Comparison of ENCODE assay signal across 7 cellular contexts in genomic region chr12:111766608-111767361, GRCh38. TPM values are rescaled to one million over a fixed set of nuclear protein-coding genes. Genes with fewer than 3 reads are reported as not detected.
DNase-seq lines count a peak whose midpoint lies in the region; ATAC-seq, FAIRE-seq and TF ChIP-seq lines count a peak whose summit lies in the region.

Gene ALDH2, plus strand, starts transcription at chr12:111766933. Its CDS starts 50 bp downstream, at chr12:111766983.

- H3K4me3 ChIP-seq in HUES48 (ENCODE audit: low read depth, low read length), result peak within 1 kb of the TSS; percentile 84
- H3K4me3 ChIP-seq in choroid plexus epithelial cell (ENCODE audit: low read depth, low read length), result peak within 1 kb of the TSS; percentile 61
- H3K4me3 ChIP-seq in kidney (ENCODE audit: low read length in 2 of 2), result peak within 1 kb of the TSS; percentile 80 to 87
- peak within 1 kb of the TSS; percentile 77 for H3K4me3 ChIP-seq in smooth muscle cell

- TF ChIP-seq CTCF in choroid plexus epithelial cell (conservative IDR thresholded peaks at IDR 0.05; ENCODE audit: low read depth, low read length) (no peak), kidney (IDR thresholded peaks at IDR 0.05; ENCODE audit: borderline replicate concordance, extremely low read depth, insufficient read depth) (no peak), smooth muscle cell (IDR thresholded peaks at IDR 0.05; ENCODE audit: borderline replicate concordance, insufficient read depth, poor library complexity, severe bottlenecking) (no peak)

- peaks cover 28% of the 10 kb centered on the region for H3K27me3 Mint-ChIP-seq in T-helper 2 cell treated with Interferon-gamma antibody and Interleukin-4, amounts not matched to agents 5 μg/mL and 100 μg/mL, for 36 hours (ENCODE audit: low read depth)

- no peaks in the 10 kb centered on the region for H3F3A ChIP-seq in smooth muscle cell (ENCODE audit: low read depth)

- H3K36me3 ChIP-seq in HUES48 (ENCODE audit: control insufficient read depth, insufficient read depth, low read length) (no peaks in the 10 kb centered on the region), kidney (ENCODE audit: control insufficient read depth in 1 of 2, insufficient read depth in 2 of 2, low read length in 2 of 2) (peaks cover 0 to 4% of the 10 kb centered on the region in 2 donors), smooth muscle cell (ENCODE audit: low read depth) (no peaks in the 10 kb centered on the region)

- H3K9me3 Mint-ChIP-seq in T-helper 2 cell treated with Interferon-gamma antibody and Interleukin-4, amounts not matched to agents 5 μg/mL and 100 μg/mL, for 36 hours, result no peaks in the 10 kb centered on the region

- H3K9ac ChIP-seq in HUES48 (ENCODE audit: low read depth, low read length), result peak within 1 kb of the TSS; percentile 79
- peak within 1 kb of the TSS; percentile 75 to 81 for H3K9ac ChIP-seq in kidney (ENCODE audit: low read length in 2 of 2)
- peak within 1 kb of the TSS; percentile 50 for H3K9ac ChIP-seq in smooth muscle cell (ENCODE audit: low read depth)

- H3K79me2 ChIP-seq in smooth muscle cell (ENCODE audit: low read depth), result peaks cover 44% of the 10 kb centered on the region

- H3K4me1 ChIP-seq in HUES48 (ENCODE audit: control insufficient read depth, insufficient read depth, low read length), result peaks cover 12% of the 10 kb centered on the region
- peaks cover 15 to 18% of the 10 kb centered on the region in 2 donors for H3K4me1 ChIP-seq in kidney (ENCODE audit: control insufficient read depth in 1 of 2, insufficient read depth in 1 of 2, low read depth in 1 of 2, low read length in 2 of 2)
- H3K4me1 ChIP-seq in smooth muscle cell (ENCODE audit: low read depth), result peaks cover 20% of the 10 kb centered on the region

- H3K27ac ChIP-seq in HUES48 (ENCODE audit: low read depth, low read length) (peak within 1 kb of the TSS; percentile 73), kidney (ENCODE audit: low read depth in 2 of 2, low read length in 2 of 2) (peak within 1 kb of the TSS; percentile 88 to 90), smooth muscle cell (ENCODE audit: low read depth) (peak within 1 kb of the TSS; percentile 17)

- H3K9me3 ChIP-seq in HUES48 (ENCODE audit: control insufficient read depth, insufficient read depth, low read length), result no peaks in the 10 kb centered on the region
- H3K9me3 ChIP-seq in kidney (ENCODE audit: control insufficient read depth in 1 of 2, low read length in 2 of 2), result no peaks in the 10 kb centered on the region
- no peaks in the 10 kb centered on the region for H3K9me3 ChIP-seq in smooth muscle cell (replicated peaks; ENCODE audit: low read depth)

- H3K4me3 Mint-ChIP-seq in T-helper 2 cell treated with Interferon-gamma antibody and Interleukin-4, amounts not matched to agents 5 μg/mL and 100 μg/mL, for 36 hours, result peak within 1 kb of the TSS; percentile 77

- peak; percentile 16 for DNase-seq in T-helper 2 cell treated with Interferon-gamma antibody and Interleukin-4, amounts not matched to agents 5 μg/mL and 100 μg/mL, for 36 hours (ENCODE audit: low spot score)
- DNase-seq in choroid plexus epithelial cell (ENCODE audit: low read depth) (peak; percentile 50), kidney (peak; percentile 93), smooth muscle cell (lab: John Stamatoyannopoulos, UW; ENCODE audit: unreplicated experiment) (peak; percentile 35), NCI-H2029 (lab: John Stamatoyannopoulos, UW) (no peak)

- H2AFZ ChIP-seq in smooth muscle cell (ENCODE audit: low read depth), result peak within 1 kb of the TSS; percentile 36

- intact Hi-C loops in kidney (cut with DNase I), result no loop called here

- 1% methylated on average over 34 of the region's 73 CpGs for WGBS in smooth muscle cell (ENCODE audit: low lambda C conversion rate)

- H3K27me3 ChIP-seq in HUES48 (ENCODE audit: control insufficient read depth, insufficient read depth, low read length), result peaks cover 7% of the 10 kb centered on the region
- H3K27me3 ChIP-seq in smooth muscle cell (ENCODE audit: low read depth), result no peaks in the 10 kb centered on the region

- ATAC-seq in GM18502 (IDR thresholded peaks at IDR 0.05; ENCODE audit: poor library complexity, unreplicated experiment), result peak; percentile 44

- FAIRE-seq in kidney (lab: Jason Lieb, UNC), result no peak

- H4K20me1 ChIP-seq in smooth muscle cell (ENCODE audit: low read depth), result peaks cover 42% of the 10 kb centered on the region

- peak within 1 kb of the TSS; percentile 98 for H3K4me2 ChIP-seq in smooth muscle cell

- peaks cover 8% of the 10 kb centered on the region for H3K4me1 Mint-ChIP-seq in T-helper 2 cell treated with Interferon-gamma antibody and Interleukin-4, amounts not matched to agents 5 μg/mL and 100 μg/mL, for 36 hours (ENCODE audit: low read depth)

- H3K36me3 Mint-ChIP-seq in T-helper 2 cell treated with Interferon-gamma antibody and Interleukin-4, amounts not matched to agents 5 μg/mL and 100 μg/mL, for 36 hours (ENCODE audit: low read depth), result peaks cover 1% of the 10 kb centered on the region

- H3K27ac Mint-ChIP-seq in T-helper 2 cell treated with Interferon-gamma antibody and Interleukin-4, amounts not matched to agents 5 μg/mL and 100 μg/mL, for 36 hours, result peak within 1 kb of the TSS; percentile 5

RNA-seq across cellular contexts. Expression of gene ALDH2, which starts in this region (rescaled TPM):
- total RNA-seq in kidney, result 178 TPM
- 318 TPM for polyA plus RNA-seq in kidney (ENCODE audit: insufficient read depth, low read depth, low replicate concordance)
- total RNA-seq in smooth muscle cell, result 17.0 and 30.5 TPM in 2 replicates
- 54.6 and 75.3 TPM in 2 replicates for polyA plus RNA-seq in smooth muscle cell

Comparison
In these comparisons a context has a peak if more than half of its experiments do, and no peak if none do; other contexts are left out.
1. H3K27ac ChIP-seq: peak in every context shown above with its lines; median percentile 89 in kidney; 73 in HUES48; 17 in smooth muscle cell.